In the genomic region with DNA sequence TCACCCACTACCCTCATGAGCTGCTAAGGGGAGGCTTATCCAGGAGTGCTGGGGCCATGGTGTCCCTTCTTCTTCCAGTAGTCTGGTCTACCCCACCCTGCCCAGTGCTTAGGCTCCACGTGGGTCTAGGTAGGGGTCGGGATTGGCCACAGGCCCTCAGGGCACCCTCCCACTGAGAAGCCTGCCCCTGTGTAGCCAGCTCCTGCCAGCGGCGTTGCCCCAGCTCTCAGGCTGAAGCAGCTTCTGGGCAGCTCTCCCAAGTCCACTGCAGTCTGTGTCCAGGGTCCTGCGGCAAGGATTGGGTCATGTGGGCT, we compare ENCODE assay signal across 11 cellular contexts. TPM values are rescaled to one million over a fixed set of nuclear protein-coding genes. Genes with fewer than 3 reads are reported as not detected.
DNase-seq lines count a peak whose midpoint lies in the region; ATAC-seq and TF ChIP-seq lines count a peak whose summit lies in the region.
"Had no signal": no experiment of that assay in that cellular context is flagged by ENCODE, and none has a peak within 500 bp of the region (broad histone marks: within the 10 kb centered on the region; RNA-seq: fewer than 3 reads in every experiment).

No MANE protein-coding gene starts in this region.

- no peak overlapping the region for H3K4ac ChIP-seq in mesendoderm (ENCODE audit: low read depth, low read length)

- WGBS in psoas muscle, 3 donors = 26 to 40% (median 28%) methylated on average over 5 of the region's 5 CpGs
- WGBS in mesendoderm (ENCODE audit: extremely low coverage, insufficient coverage, low lambda C conversion rate) = no CpG with 5 or more reads among the region's 5 CpGs

- H3K4me3 Mint-ChIP-seq in activated CD8-positive, alpha-beta T cell treated with anti-CD3 and anti-CD28 coated beads, Interleukin-2, amount 10 ng/mL, durations not matched to agents 7 days and 5 days = no peak overlapping the region
- no peak overlapping the region for H3K4me3 Mint-ChIP-seq in activated CD8-positive, alpha-beta T cell treated with anti-CD3 and anti-CD28 coated beads for 36 hours
- H3K4me3 Mint-ChIP-seq: activated naive CD4-positive, alpha-beta T cell treated with anti-CD3 and anti-CD28 coated beads, Interleukin-2, amount 50 U/mL, for 24 hours; central memory CD8-positive, alpha-beta T cell had no signal

- H3K56ac ChIP-seq in mesendoderm (ENCODE audit: low read length) = no peak overlapping the region

- TF ChIP-seq CTCF in activated CD8-positive, alpha-beta T cell treated with anti-CD3 and anti-CD28 coated beads for 36 hours (IDR thresholded peaks at IDR 0.05) = no peak
- TF ChIP-seq CTCF in psoas muscle (IDR thresholded peaks at IDR 0.05) = no peak

- H2BK15ac ChIP-seq in mesendoderm (replicated peaks; ENCODE audit: low read depth) = no peak overlapping the region

- H4K8ac ChIP-seq in mesendoderm (ENCODE audit: low read depth, low read length) = no peak overlapping the region

- no peaks in the 10 kb centered on the region for H3K9me3 Mint-ChIP-seq in activated CD8-positive, alpha-beta T cell treated with anti-CD3 and anti-CD28 coated beads, Interleukin-2, amount 10 ng/mL, durations not matched to agents 7 days and 5 days (ENCODE audit: insufficient read depth)
- no peaks in the 10 kb centered on the region for H3K9me3 Mint-ChIP-seq in activated CD8-positive, alpha-beta T cell treated with anti-CD3 and anti-CD28 coated beads for 36 hours
- H3K9me3 Mint-ChIP-seq: activated naive CD4-positive, alpha-beta T cell treated with anti-CD3 and anti-CD28 coated beads, Interleukin-2, amount 50 U/mL, for 24 hours; central memory CD8-positive, alpha-beta T cell had no signal

- no peaks in the 10 kb centered on the region for H3K9me3 ChIP-seq in psoas muscle
- H3K9me3 ChIP-seq: Peyer's patch had no signal

- no peaks in the 10 kb centered on the region for H3K36me3 Mint-ChIP-seq in activated CD8-positive, alpha-beta T cell treated with anti-CD3 and anti-CD28 coated beads, Interleukin-2, amount 10 ng/mL, durations not matched to agents 7 days and 5 days (ENCODE audit: low read depth)
- H3K36me3 Mint-ChIP-seq in activated CD8-positive, alpha-beta T cell treated with anti-CD3 and anti-CD28 coated beads for 36 hours (ENCODE audit: low read depth) = no peaks in the 10 kb centered on the region
- H3K36me3 Mint-ChIP-seq: activated naive CD4-positive, alpha-beta T cell treated with anti-CD3 and anti-CD28 coated beads, Interleukin-2, amount 50 U/mL, for 24 hours had no signal

- H3K27ac ChIP-seq in psoas muscle (no peak overlapping the region), mesendoderm (ENCODE audit: low read depth, low read length) (no peak overlapping the region)
- H3K27ac ChIP-seq: Peyer's patch had no signal

- H3K79me1 ChIP-seq in mesendoderm (ENCODE audit: low read length) = no peaks in the 10 kb centered on the region

- no peak overlapping the region for H3K27ac Mint-ChIP-seq in activated CD8-positive, alpha-beta T cell treated with anti-CD3 and anti-CD28 coated beads, Interleukin-2, amount 10 ng/mL, durations not matched to agents 7 days and 5 days
- H3K27ac Mint-ChIP-seq in activated CD8-positive, alpha-beta T cell treated with anti-CD3 and anti-CD28 coated beads for 36 hours = no peak overlapping the region
- H3K27ac Mint-ChIP-seq: activated naive CD4-positive, alpha-beta T cell treated with anti-CD3 and anti-CD28 coated beads, Interleukin-2, amount 50 U/mL, for 24 hours had no signal

- H4K5ac ChIP-seq in mesendoderm (ENCODE audit: low read length) = no peak overlapping the region

- intact Hi-C loops in activated CD8-positive, alpha-beta T cell treated with anti-CD3 and anti-CD28 coated beads for 36 hours (cut with micrococcal nuclease) = no loop called here
- intact Hi-C loops in psoas muscle (cut with DNase I) = no loop called here

- H3K4me1 Mint-ChIP-seq in activated CD8-positive, alpha-beta T cell treated with anti-CD3 and anti-CD28 coated beads, Interleukin-2, amount 10 ng/mL, durations not matched to agents 7 days and 5 days (ENCODE audit: low read depth) = no peaks in the 10 kb centered on the region
- no peaks in the 10 kb centered on the region for H3K4me1 Mint-ChIP-seq in activated CD8-positive, alpha-beta T cell treated with anti-CD3 and anti-CD28 coated beads for 36 hours (ENCODE audit: low read depth)
- H3K4me1 Mint-ChIP-seq: activated naive CD4-positive, alpha-beta T cell treated with anti-CD3 and anti-CD28 coated beads, Interleukin-2, amount 50 U/mL, for 24 hours; central memory CD8-positive, alpha-beta T cell had no signal

- peaks cover 7% of the 10 kb centered on the region for H3K27me3 Mint-ChIP-seq in activated CD8-positive, alpha-beta T cell treated with anti-CD3 and anti-CD28 coated beads, Interleukin-2, amount 10 ng/mL, durations not matched to agents 7 days and 5 days (ENCODE audit: low read depth)
- H3K27me3 Mint-ChIP-seq in activated CD8-positive, alpha-beta T cell treated with anti-CD3 and anti-CD28 coated beads for 36 hours = peaks cover 32% of the 10 kb centered on the region

- no peaks in the 10 kb centered on the region for H3K79me2 ChIP-seq in mesendoderm (ENCODE audit: control insufficient read depth, insufficient read depth, low read length)

- no peak overlapping the region for H2BK120ac ChIP-seq in mesendoderm (ENCODE audit: low read depth, low read length)

- no peak overlapping the region for H3K4me2 ChIP-seq in mesendoderm (ENCODE audit: low read length)

- ATAC-seq in activated CD8-positive, alpha-beta T cell treated with anti-CD3 and anti-CD28 coated beads, Interleukin-2, amount 10 ng/mL, durations not matched to agents 7 days and 5 days = peak; percentile 39
- no peak for ATAC-seq in activated CD8-positive, alpha-beta T cell treated with anti-CD3 and anti-CD28 coated beads for 36 hours
- ATAC-seq in HG02798 (IDR thresholded peaks at IDR 0.05; ENCODE audit: poor library complexity, unreplicated experiment) (peak; percentile 25), psoas muscle (peak in 3 of 4 donors; percentile 24 to 43 (median 36))

- H2AK5ac ChIP-seq in mesendoderm (ENCODE audit: low read length) = no peak overlapping the region

- H3K27me3 ChIP-seq in psoas muscle (ENCODE audit: insufficient read depth in 3 of 3, low read length in 2 of 3) = no peaks in the 10 kb centered on the region
- no peaks in the 10 kb centered on the region for H3K27me3 ChIP-seq in mesendoderm (ENCODE audit: insufficient read depth, low read length, poor library complexity)
- H3K27me3 ChIP-seq: Peyer's patch had no signal

- H2BK5ac ChIP-seq in mesendoderm (ENCODE audit: low read length) = no peak overlapping the region

- no peak overlapping the region for H3K9ac ChIP-seq in mesendoderm (ENCODE audit: low read length)

- H3K36me3 ChIP-seq in psoas muscle (ENCODE audit: insufficient read depth in 1 of 2, low read depth in 1 of 2) (no peaks in the 10 kb centered on the region), mesendoderm (ENCODE audit: control insufficient read depth, insufficient read depth, low read length) (no peaks in the 10 kb centered on the region)
- H3K36me3 ChIP-seq: Peyer's patch had no signal

- DNase-seq in activated CD8-positive, alpha-beta T cell treated with anti-CD3 and anti-CD28 coated beads, Interleukin-2, amount 10 ng/mL, durations not matched to agents 7 days and 5 days = no peak
- no peak for DNase-seq in activated CD8-positive, alpha-beta T cell treated with anti-CD3 and anti-CD28 coated beads for 36 hours
- DNase-seq in ecto neural progenitor cell (ENCODE audit: low spot score) = peak; percentile 70
- DNase-seq in psoas muscle = no peak
- no peak for DNase-seq in GM19240 (ENCODE audit: insufficient read length, low spot score)
- DNase-seq in glomerular visceral epithelial cell (ENCODE audit: extremely low spot score) = no peak
- DNase-seq in mesendoderm = no peak

- H3K18ac ChIP-seq in mesendoderm (ENCODE audit: low read length) = no peak overlapping the region

- no peak overlapping the region for H3K23ac ChIP-seq in mesendoderm (ENCODE audit: low read length)

- no peak overlapping the region for H3K4me3 ChIP-seq in psoas muscle
- H3K4me3 ChIP-seq in mesendoderm (ENCODE audit: low read length) = no peak overlapping the region
- H3K4me3 ChIP-seq: Peyer's patch had no signal

- POLR2A ChIA-PET in activated CD8-positive, alpha-beta T cell treated with anti-CD3 and anti-CD28 coated beads, Interleukin-2, amount 10 ng/mL, durations not matched to agents 7 days and 5 days (lab: Charles Lee) = no interaction called here
- POLR2A ChIA-PET in activated CD8-positive, alpha-beta T cell treated with anti-CD3 and anti-CD28 coated beads for 36 hours (lab: Charles Lee) = no interaction called here

- CTCF ChIA-PET in activated CD8-positive, alpha-beta T cell treated with anti-CD3 and anti-CD28 coated beads, Interleukin-2, amount 10 ng/mL, durations not matched to agents 7 days and 5 days (lab: Charles Lee) = interaction anchor here (0.7 to 1.8 kb wide), 6 partner anchors 8 to 374 kb away, joined by 3 to 11 read pairs (median 4); partner anchors contain the start of genes LMO1 and RIC3
- CTCF ChIA-PET in activated CD8-positive, alpha-beta T cell treated with anti-CD3 and anti-CD28 coated beads for 36 hours (lab: Charles Lee) = interaction anchor here (0.7 to 4.9 kb wide), 17 partner anchors 10 to 766 kb away, joined by 3 to 23 read pairs (median 4); partner anchors contain the start of genes LMO1 and RIC3

- H3K4me1 ChIP-seq in psoas muscle (no peaks in the 10 kb centered on the region), mesendoderm (ENCODE audit: control insufficient read depth, low read depth, low read length) (no peaks in the 10 kb centered on the region)
- H3K4me1 ChIP-seq: Peyer's patch had no signal

RNA-seq across cellular contexts. Expression of gene RIC3, which starts 24.0 kb away (rescaled TPM):
- 1 to 10 TPM; 7.8 to 9.4 TPM for total RNA-seq in activated CD8-positive, alpha-beta T cell treated with anti-CD3 and anti-CD28 coated beads, Interleukin-2, amount 10 ng/mL, durations not matched to agents 7 days and 5 days
- 1 to 10 TPM; 7.6 to 7.7 TPM for total RNA-seq in activated CD8-positive, alpha-beta T cell treated with anti-CD3 and anti-CD28 coated beads for 36 hours
- 1 to 10 TPM; 3.4 to 8.4 (median 4.4) TPM for total RNA-seq in psoas muscle
- polyA plus RNA-seq in psoas muscle = 1 to 10 TPM in 2 of 3 donors, under 1 TPM in 1; 0.46 to 3.3 (median 2.7) TPM
- polyA plus RNA-seq in mesendoderm (2013, experiment 1 of 2) = 8.3 TPM
- 8.8 TPM for polyA plus RNA-seq in mesendoderm (2013, experiment 2 of 2)
